In genomic region chr6:25399885-25400284, GRCh38 we compare ENCODE assay signal across 17 cellular contexts.
DNase-seq lines count a peak whose midpoint lies in the region; ATAC-seq and TF ChIP-seq lines count a peak whose summit lies in the region.
"Had no signal": no experiment of that assay in that cellular context is flagged by ENCODE, and none has a peak within 500 bp of the region (broad histone marks: within the 10 kb centered on the region; RNA-seq: fewer than 3 reads in every experiment).

No MANE protein-coding gene starts in this region.

- no peak overlapping the region for H3K27ac ChIP-seq in RWPE1
- H3K27ac ChIP-seq: BLaER1 treated with 17β-estradiol and CSF1 and Interleukin-3, amounts not matched to agents 10 nM and 100 nM had no signal

- peak overlapping the region; percentile 17; the same call in 1 of the 2 replicates for H3K27ac Mint-ChIP-seq in WTC11
- no peak overlapping the region for H3K27ac Mint-ChIP-seq in activated CD8-positive, alpha-beta memory T cell treated with anti-CD3 and anti-CD28 coated beads, Interleukin-2, amount 10 ng/mL, durations not matched to agents 7 days and 5 days
- H3K27ac Mint-ChIP-seq: B cell; CD8-positive, alpha-beta T cell had no signal

- CTCF ChIA-PET in WTC11 (lab: Charles Lee): interaction anchor here (0.9 kb wide), 1 partner anchor 121 kb away, joined by 4 read pairs; the partner anchor contains the start of gene CARMIL1
- CTCF ChIA-PET in RWPE1 (lab: Yijun Ruan, JAX): interaction anchor here (0.6 kb wide), 1 partner anchor 145 kb away, joined by 5 read pairs; no protein-coding TSS in a partner anchor
- CTCF ChIA-PET in activated CD8-positive, alpha-beta memory T cell treated with anti-CD3 and anti-CD28 coated beads, Interleukin-2, amount 10 ng/mL, durations not matched to agents 7 days and 5 days (lab: Charles Lee): interaction anchor here (0.7 to 1.0 kb wide), 3 partner anchors 14 to 30 kb away, joined by 3 read pairs; no protein-coding TSS in a partner anchor

- H3K9me3 Mint-ChIP-seq in WTC11: no peaks in the 10 kb centered on the region
- no peaks in the 10 kb centered on the region for H3K9me3 Mint-ChIP-seq in activated CD8-positive, alpha-beta memory T cell treated with anti-CD3 and anti-CD28 coated beads, Interleukin-2, amount 10 ng/mL, durations not matched to agents 7 days and 5 days (ENCODE audit: low read depth)
- H3K9me3 Mint-ChIP-seq: CD8-positive, alpha-beta T cell; H9 had no signal

- H3K4me1 Mint-ChIP-seq in WTC11: peaks cover 51% of the 10 kb centered on the region
- H3K4me1 Mint-ChIP-seq in activated CD8-positive, alpha-beta memory T cell treated with anti-CD3 and anti-CD28 coated beads, Interleukin-2, amount 10 ng/mL, durations not matched to agents 7 days and 5 days: peaks cover 15% of the 10 kb centered on the region

- TF ChIP-seq CTCF in WTC11 (IDR thresholded peaks at IDR 0.05): no peak
- TF ChIP-seq CTCF in RWPE1 (conservative IDR thresholded peaks at IDR 0.05; ENCODE audit: low read depth): no peak

- H3K36me3 Mint-ChIP-seq in WTC11: no peaks in the 10 kb centered on the region
- peaks cover 2% of the 10 kb centered on the region for H3K36me3 Mint-ChIP-seq in activated CD8-positive, alpha-beta memory T cell treated with anti-CD3 and anti-CD28 coated beads, Interleukin-2, amount 10 ng/mL, durations not matched to agents 7 days and 5 days
- H3K36me3 Mint-ChIP-seq: CD8-positive, alpha-beta T cell had no signal

- POLR2A ChIA-PET in WTC11 (lab: Charles Lee) (no interaction called here), RWPE1 (lab: Yijun Ruan, JAX; ENCODE audit: low non-redundant PET) (no interaction called here)

- no peaks in the 10 kb centered on the region for H3K27me3 Mint-ChIP-seq in WTC11 (ENCODE audit: low read depth)
- H3K27me3 Mint-ChIP-seq in activated CD8-positive, alpha-beta memory T cell treated with anti-CD3 and anti-CD28 coated beads, Interleukin-2, amount 10 ng/mL, durations not matched to agents 7 days and 5 days: no peaks in the 10 kb centered on the region
- H3K27me3 Mint-ChIP-seq: B cell had no signal

- ATAC-seq in WTC11 (no peak), esophagus mucosa (peak; percentile 66)
- no peak for ATAC-seq in activated CD8-positive, alpha-beta memory T cell treated with anti-CD3 and anti-CD28 coated beads, Interleukin-2, amount 10 ng/mL, durations not matched to agents 7 days and 5 days
- ATAC-seq: CD8-positive, alpha-beta T cell; GM12878 had no signal

- no peak overlapping the region for H3K4me3 Mint-ChIP-seq in WTC11
- no peak overlapping the region for H3K4me3 Mint-ChIP-seq in activated CD8-positive, alpha-beta memory T cell treated with anti-CD3 and anti-CD28 coated beads, Interleukin-2, amount 10 ng/mL, durations not matched to agents 7 days and 5 days
- H3K4me3 Mint-ChIP-seq: B cell; CD8-positive, alpha-beta T cell; H9 had no signal

- peak; percentile 56 for DNase-seq in NCI-H69 (lab: John Stamatoyannopoulos, UW)
- DNase-seq in WTC11 (ENCODE audit: low spot score): no peak
- DNase-seq in RWPE1 (ENCODE audit: low spot score): no peak
- DNase-seq in activated effector memory CD4-positive, alpha-beta T cell treated with Interleukin-2 at 50 U/mL for 16 hours: no peak
- no peak for DNase-seq in A172 (ENCODE audit: low spot score)
- DNase-seq in activated CD8-positive, alpha-beta memory T cell treated with anti-CD3 and anti-CD28 coated beads, Interleukin-2, amount 10 ng/mL, durations not matched to agents 7 days and 5 days: no peak
- DNase-seq: 8988T; CD8-positive, alpha-beta T cell; DMS 273 treated with DMSO at 0.1 percent for 48 hours; DMS53; DND-41; EL; H9 had no signal

TF ChIP-seq in WTC11, 78 proteins besides CTCF, POLR2A, EP300 and RAD21:
- TF ChIP-seq IRF2 (CRISPR knock-in tag; IDR thresholded peaks at IDR 0.05; ENCODE audit: borderline replicate concordance, low read depth) (no peak), NFYB (CRISPR knock-in tag; conservative IDR thresholded peaks at IDR 0.05; ENCODE audit: low read depth) (no peak)
